In the genomic region with DNA sequence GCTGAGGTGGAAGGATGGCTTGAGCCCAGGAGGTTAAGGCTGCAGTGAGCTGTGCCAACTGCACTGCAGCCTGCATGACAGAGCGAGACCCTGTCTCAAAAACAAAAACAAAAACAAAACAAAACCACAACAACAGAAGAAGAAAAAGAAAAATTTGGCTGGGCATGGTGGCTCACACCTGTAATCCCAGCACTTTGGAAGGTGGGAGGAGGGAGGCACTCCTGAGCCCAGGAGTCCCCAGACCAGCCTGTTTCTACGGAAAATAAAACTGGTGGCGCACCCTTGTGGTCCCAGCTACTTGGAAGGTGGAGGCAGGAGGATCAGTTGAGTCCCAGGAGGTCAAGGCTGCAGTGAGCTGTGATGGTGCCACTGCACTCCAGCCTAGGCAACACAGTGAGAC, we compare ENCODE assay signal across 8 cellular contexts. TPM values are rescaled to one million over a fixed set of nuclear protein-coding genes. Genes with fewer than 3 reads are reported as not detected.
A peak's percentile ranks its signal among the peaks of the same experiment; 100 is the strongest.
DNase-seq lines count a peak whose midpoint lies in the region; ATAC-seq and TF ChIP-seq lines count a peak whose summit lies in the region.
"Not testable (repeated sequence)": the region's sequence is repeated elsewhere in the genome, so short reads cannot be mapped to it uniquely, and the experiment has no call there.

No MANE protein-coding gene starts in this region.

- BruUV-seq in A673 (replicated peaks; lab: Mats Ljungman, UMichigan): not testable (repeated sequence)

- CTCF ChIA-PET in A673 (lab: Charles Lee): not testable (repeated sequence)

- H3K36me3 ChIP-seq in A673 (ENCODE audit: insufficient read depth, low read length, poor library complexity, severe bottlenecking) (peaks cover 14% of the 10 kb centered on the region), sigmoid colon (peaks cover 0 to 11% (median 0%) of the 10 kb centered on the region in 4 donors)

- not testable (repeated sequence) for H3K27me3 Mint-ChIP-seq in T-helper 2 cell treated with Interferon-gamma antibody and Interleukin-4, amounts not matched to agents 5 μg/mL and 100 μg/mL, for 36 hours (ENCODE audit: low read depth); activated T-helper 2 cell treated with anti-CD3 and anti-CD28 coated beads, Interferon-gamma antibody, Interleukin-2, Interleukin-4, amounts not matched to agents 10 μg/mL and 5 μg/mL and 100 μg/mL, durations not matched to agents 14 hours and 24 hours and 36 hours (ENCODE audit: low read depth); dendritic cell treated with granulocyte-macrophage colony-stimulating factor and Interleukin-4, amounts not matched to agents 40 ng/mL and 50 ng/mL, for 4 days; memory B cell

- H3K4me1 Mint-ChIP-seq in T-helper 2 cell treated with Interferon-gamma antibody and Interleukin-4, amounts not matched to agents 5 μg/mL and 100 μg/mL, for 36 hours (ENCODE audit: low read depth): peaks cover 24% of the 10 kb centered on the region
- H3K4me1 Mint-ChIP-seq in activated T-helper 2 cell treated with anti-CD3 and anti-CD28 coated beads, Interferon-gamma antibody, Interleukin-2, Interleukin-4, amounts not matched to agents 10 μg/mL and 5 μg/mL and 100 μg/mL, durations not matched to agents 14 hours and 24 hours and 36 hours (ENCODE audit: low read depth): peaks cover 24% of the 10 kb centered on the region
- H3K4me1 Mint-ChIP-seq in dendritic cell treated with granulocyte-macrophage colony-stimulating factor and Interleukin-4, amounts not matched to agents 40 ng/mL and 50 ng/mL, for 4 days (ENCODE audit: low read depth): peaks cover 20% of the 10 kb centered on the region
- not testable (repeated sequence) for H3K4me1 Mint-ChIP-seq in memory B cell

- H3K27ac ChIP-seq in A673 (ENCODE audit: low read depth, low read length, poor library complexity, severe bottlenecking): peak overlapping the region; percentile 7
- H3K27ac ChIP-seq in sigmoid colon: not testable (repeated sequence)

- not testable (repeated sequence) for H3K9me3 Mint-ChIP-seq in T-helper 2 cell treated with Interferon-gamma antibody and Interleukin-4, amounts not matched to agents 5 μg/mL and 100 μg/mL, for 36 hours; activated T-helper 2 cell treated with anti-CD3 and anti-CD28 coated beads, Interferon-gamma antibody, Interleukin-2, Interleukin-4, amounts not matched to agents 10 μg/mL and 5 μg/mL and 100 μg/mL, durations not matched to agents 14 hours and 24 hours and 36 hours; dendritic cell treated with granulocyte-macrophage colony-stimulating factor and Interleukin-4, amounts not matched to agents 40 ng/mL and 50 ng/mL, for 4 days; memory B cell

- WGBS in sigmoid colon, 2 donors: 20 to 74% methylated on average over 3 of the region's 3 CpGs

- not testable (repeated sequence) for H3K4me1 ChIP-seq in A673 (ENCODE audit: insufficient read depth, low read length, poor library complexity, severe bottlenecking)
- peaks cover 2 to 39% (median 28%) of the 10 kb centered on the region in 4 donors for H3K4me1 ChIP-seq in sigmoid colon

- H3K4me3 Mint-ChIP-seq in T-helper 2 cell treated with Interferon-gamma antibody and Interleukin-4, amounts not matched to agents 5 μg/mL and 100 μg/mL, for 36 hours: peak overlapping the region; percentile 77
- H3K4me3 Mint-ChIP-seq in activated T-helper 2 cell treated with anti-CD3 and anti-CD28 coated beads, Interferon-gamma antibody, Interleukin-2, Interleukin-4, amounts not matched to agents 10 μg/mL and 5 μg/mL and 100 μg/mL, durations not matched to agents 14 hours and 24 hours and 36 hours (ENCODE audit: low read depth): peak overlapping the region; percentile 77
- not testable (repeated sequence) for H3K4me3 Mint-ChIP-seq in dendritic cell treated with granulocyte-macrophage colony-stimulating factor and Interleukin-4, amounts not matched to agents 40 ng/mL and 50 ng/mL, for 4 days
- H3K4me3 Mint-ChIP-seq in memory B cell: peak overlapping the region; percentile 56

- not testable (repeated sequence) for H3K9me3 ChIP-seq in A673 (ENCODE audit: low read depth, low read length, poor library complexity, severe bottlenecking); sigmoid colon

- H3K4me3 ChIP-seq in A673 (ENCODE audit: low read depth, low read length, poor library complexity, severe bottlenecking); sigmoid colon: not testable (repeated sequence)

- not testable (repeated sequence) for TF ChIP-seq POLR2A in sigmoid colon (IDR thresholded peaks at IDR 0.05)

- peak overlapping the region; percentile 76 for H3K27ac Mint-ChIP-seq in T-helper 2 cell treated with Interferon-gamma antibody and Interleukin-4, amounts not matched to agents 5 μg/mL and 100 μg/mL, for 36 hours
- H3K27ac Mint-ChIP-seq in activated T-helper 2 cell treated with anti-CD3 and anti-CD28 coated beads, Interferon-gamma antibody, Interleukin-2, Interleukin-4, amounts not matched to agents 10 μg/mL and 5 μg/mL and 100 μg/mL, durations not matched to agents 14 hours and 24 hours and 36 hours: peak overlapping the region; percentile 24
- H3K27ac Mint-ChIP-seq in dendritic cell treated with granulocyte-macrophage colony-stimulating factor and Interleukin-4, amounts not matched to agents 40 ng/mL and 50 ng/mL, for 4 days: peak overlapping the region; percentile 40
- H3K27ac Mint-ChIP-seq in memory B cell: not testable (repeated sequence)

- ATAC-seq in memory B cell (ENCODE audit: low read depth): not testable (repeated sequence)

- intact Hi-C loops in A673 (cut with micrococcal nuclease; ENCODE audit: unreplicated experiment): not testable (repeated sequence)
- intact Hi-C loops in activated T-helper 2 cell treated with anti-CD3 and anti-CD28 coated beads, Interferon-gamma antibody, Interleukin-2, Interleukin-4, amounts not matched to agents 10 μg/mL and 5 μg/mL and 100 μg/mL, durations not matched to agents 14 hours and 24 hours and 36 hours (cut with micrococcal nuclease): loop anchor here (5.0 to 10.0 kb wide), 7 partner anchors 33 to 393 kb away; a partner anchor contains a TSS
- intact Hi-C loops in dendritic cell treated with granulocyte-macrophage colony-stimulating factor and Interleukin-4, amounts not matched to agents 40 ng/mL and 50 ng/mL, for 4 days (cut with micrococcal nuclease): loop anchor here (5.0 kb wide), 3 partner anchors 33 to 158 kb away; a partner anchor contains a TSS
- intact Hi-C loops in sigmoid colon (cut with DNase I): loop anchor here (10.0 kb wide), 1 partner anchor 390 kb away; a partner anchor contains a TSS

- not testable (repeated sequence) for H3K27me3 ChIP-seq in A673 (replicated peaks; ENCODE audit: insufficient read depth, low read depth, low read length, poor library complexity); sigmoid colon

- DNase-seq in A673 (ENCODE audit: low spot score); GM10266 (ENCODE audit: extremely low spot score); T-helper 2 cell treated with Interferon-gamma antibody and Interleukin-4, amounts not matched to agents 5 μg/mL and 100 μg/mL, for 36 hours (ENCODE audit: low spot score); activated T-helper 2 cell treated with anti-CD3 and anti-CD28 coated beads, Interferon-gamma antibody, Interleukin-2, Interleukin-4, amounts not matched to agents 10 μg/mL and 5 μg/mL and 100 μg/mL, durations not matched to agents 14 hours and 24 hours and 36 hours (ENCODE audit: low spot score); memory B cell (ENCODE audit: low spot score in 2 of 2): not testable (repeated sequence)
- DNase-seq in NCI-H524 (lab: John Stamatoyannopoulos, UW): peak; percentile 16 to 55
- DNase-seq in sigmoid colon: peak; percentile 39

- TF ChIP-seq CTCF in A673 (conservative IDR thresholded peaks at IDR 0.05; ENCODE audit: low read depth, low read length) (peak; percentile 38), GM10266 (IDR thresholded peaks at IDR 0.05; ENCODE audit: control insufficient read depth, insufficient read depth, low read depth, missing control alignments) (peak; percentile 17)
- not testable (repeated sequence) for TF ChIP-seq CTCF in sigmoid colon (IDR thresholded peaks at IDR 0.05)

- POLR2A ChIA-PET in A673 (lab: Charles Lee; ENCODE audit: low non-redundant PET): not testable (repeated sequence)

- not testable (repeated sequence) for TF ChIP-seq EP300 in sigmoid colon (IDR thresholded peaks at IDR 0.05)

- H3K36me3 Mint-ChIP-seq in T-helper 2 cell treated with Interferon-gamma antibody and Interleukin-4, amounts not matched to agents 5 μg/mL and 100 μg/mL, for 36 hours (ENCODE audit: low read depth): peaks cover 27% of the 10 kb centered on the region
- peaks cover 36% of the 10 kb centered on the region for H3K36me3 Mint-ChIP-seq in activated T-helper 2 cell treated with anti-CD3 and anti-CD28 coated beads, Interferon-gamma antibody, Interleukin-2, Interleukin-4, amounts not matched to agents 10 μg/mL and 5 μg/mL and 100 μg/mL, durations not matched to agents 14 hours and 24 hours and 36 hours (ENCODE audit: low read depth)
- peaks cover 41% of the 10 kb centered on the region for H3K36me3 Mint-ChIP-seq in dendritic cell treated with granulocyte-macrophage colony-stimulating factor and Interleukin-4, amounts not matched to agents 40 ng/mL and 50 ng/mL, for 4 days (ENCODE audit: low read depth)
- not testable (repeated sequence) for H3K36me3 Mint-ChIP-seq in memory B cell

RNA-seq across cellular contexts. Expression of a gene that starts 2.7 kb away (rescaled TPM):
- total RNA-seq in A673 (2021): 354 and 357 TPM in 2 replicates
- 311 and 333 TPM in 2 replicates for total RNA-seq in activated T-helper 2 cell treated with anti-CD3 and anti-CD28 coated beads, Interferon-gamma antibody, Interleukin-2, Interleukin-4, amounts not matched to agents 10 μg/mL and 5 μg/mL and 100 μg/mL, durations not matched to agents 14 hours and 24 hours and 36 hours
- total RNA-seq in sigmoid colon: 100 to 1,000 TPM in 1 of 4 donors, 10 to 100 TPM in 3; 73.7 to 124 (median 81.6) TPM
- 1,000 to 10,000 TPM in 1 of 3 donors, 100 to 1,000 TPM in 2; 783 to 1,227 (median 854) TPM for polyA plus RNA-seq in sigmoid colon

RNA-seq across cellular contexts. Expression of a gene that starts 21.4 kb away (rescaled TPM):
- total RNA-seq in A673 (2021) (20.6 and 22.5 TPM in 2 replicates), sigmoid colon (1 to 10 TPM; 3.7 to 4.8 (median 4.7) TPM)
- total RNA-seq in activated T-helper 2 cell treated with anti-CD3 and anti-CD28 coated beads, Interferon-gamma antibody, Interleukin-2, Interleukin-4, amounts not matched to agents 10 μg/mL and 5 μg/mL and 100 μg/mL, durations not matched to agents 14 hours and 24 hours and 36 hours: 13.1 and 14.2 TPM in 2 replicates
- polyA plus RNA-seq in sigmoid colon: 10 to 100 TPM in 2 of 3 donors, 1 to 10 TPM in 1; 9.0 to 24.0 (median 16.1) TPM

RNA-seq across cellular contexts. Expression of a gene that starts 28.5 kb away (rescaled TPM):
- total RNA-seq in A673 (2021) (86.6 and 93.2 TPM in 2 replicates), sigmoid colon (10 to 100 TPM; 50.5 to 65.0 (median 57.2) TPM)
- 82.1 and 95.2 TPM in 2 replicates for total RNA-seq in activated T-helper 2 cell treated with anti-CD3 and anti-CD28 coated beads, Interferon-gamma antibody, Interleukin-2, Interleukin-4, amounts not matched to agents 10 μg/mL and 5 μg/mL and 100 μg/mL, durations not matched to agents 14 hours and 24 hours and 36 hours
- polyA plus RNA-seq in sigmoid colon: 10 to 100 TPM; 16.6 to 38.4 (median 30.1) TPM

RNA-seq across cellular contexts. Expression of a gene that starts 45.4 kb away (rescaled TPM):
- total RNA-seq in A673 (2021) (48.2 and 62.8 TPM in 2 replicates), sigmoid colon (10 to 100 TPM; 34.9 to 52.0 (median 45.5) TPM)
- total RNA-seq in activated T-helper 2 cell treated with anti-CD3 and anti-CD28 coated beads, Interferon-gamma antibody, Interleukin-2, Interleukin-4, amounts not matched to agents 10 μg/mL and 5 μg/mL and 100 μg/mL, durations not matched to agents 14 hours and 24 hours and 36 hours: 66.3 and 71.6 TPM in 2 replicates
- polyA plus RNA-seq in sigmoid colon: 10 to 100 TPM; 45.6 to 87.4 (median 56.5) TPM
